Comparison of ENCODE assay signal across 8 cellular contexts in the genomic region with DNA sequence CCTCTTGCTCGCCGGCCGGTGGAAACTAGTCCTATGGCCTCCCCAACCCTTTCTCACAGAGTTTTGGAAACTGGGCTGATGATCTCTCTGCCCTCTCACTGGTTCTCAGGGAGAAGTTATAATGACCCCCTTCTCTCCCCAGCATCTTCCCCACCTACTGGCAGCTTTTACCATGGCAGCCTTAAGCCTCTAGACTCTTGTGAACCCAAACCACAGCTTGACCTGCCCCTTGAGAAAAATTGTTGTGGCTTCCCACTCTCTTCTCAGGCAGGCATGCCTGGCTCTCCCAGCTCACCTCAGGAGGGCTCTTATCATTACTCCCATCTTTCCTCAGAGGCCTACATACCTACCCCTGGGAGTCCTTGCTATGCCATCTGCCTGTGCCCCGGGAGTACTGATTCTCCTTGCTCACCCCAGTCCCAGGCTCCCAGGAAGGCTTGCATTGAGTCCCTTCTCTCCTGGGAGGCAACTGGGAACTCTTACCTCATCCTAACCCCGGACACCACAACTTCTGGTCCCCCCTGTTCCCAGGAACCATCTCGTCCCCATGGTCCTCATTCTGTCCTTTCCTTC. TPM values are rescaled to one million over a fixed set of nuclear protein-coding genes. Genes with fewer than 3 reads are reported as not detected.
DNase-seq lines count a peak whose midpoint lies in the region; ATAC-seq and TF ChIP-seq lines count a peak whose summit lies in the region.

No MANE protein-coding gene starts in this region.

- TF ChIP-seq CTCF in RWPE1 (conservative IDR thresholded peaks at IDR 0.05; ENCODE audit: low read depth) (no peak), fibroblast of pulmonary artery (IDR thresholded peaks at IDR 0.05; ENCODE audit: low read length, missing control alignments) (peak; percentile 41), stomach (IDR thresholded peaks at IDR 0.05) (no peak), mucosa of descending colon (IDR thresholded peaks at IDR 0.05) (no peak)

- H3K27ac ChIP-seq in ACC112 (ENCODE audit: low read depth, low read length) (peak overlapping the region; percentile 93; the same call in 1 of the 2 replicates), RWPE1 (peak overlapping the region; percentile 98), stomach (peak overlapping the region; percentile 92 to 99 (median 99))

- H3K4me1 ChIP-seq in ACC112 (ENCODE audit: control insufficient read depth, insufficient read depth, low read length, unreplicated experiment) = peaks cover 15% of the 10 kb centered on the region
- H3K4me1 ChIP-seq in stomach = peaks cover 9 to 30% (median 14%) of the 10 kb centered on the region in 4 donors
- H3K4me1 ChIP-seq in mucosa of descending colon (ENCODE audit: low read depth) = peaks cover 9% of the 10 kb centered on the region

- H3K27me3 ChIP-seq in ACC112 (ENCODE audit: insufficient read depth, low read length) = no peaks in the 10 kb centered on the region
- no peaks in the 10 kb centered on the region for H3K27me3 ChIP-seq in stomach

- 91 to 94% (median 93%) methylated on average over 6 of the region's 6 CpGs for WGBS in stomach, 5 donors

- H3K9me3 ChIP-seq in stomach (no peaks in the 10 kb centered on the region), mucosa of descending colon (no peaks in the 10 kb centered on the region)

- H3K36me3 ChIP-seq in ACC112 (ENCODE audit: insufficient read depth, low read length) (no peaks in the 10 kb centered on the region), stomach (peaks cover 16 to 53% (median 43%) of the 10 kb centered on the region in 4 donors), mucosa of descending colon (ENCODE audit: low read depth) (peaks cover 4% of the 10 kb centered on the region)

- POLR2A ChIA-PET in RWPE1 (lab: Yijun Ruan, JAX; ENCODE audit: low non-redundant PET) = no interaction called here

- H3K4me3 ChIP-seq in ACC112 (ENCODE audit: low read depth, low read length) = peak overlapping the region; percentile 83
- peak overlapping the region; percentile 82 for H3K4me3 ChIP-seq in fibroblast of pulmonary artery (replicated peaks; ENCODE audit: low read depth, low read length)
- H3K4me3 ChIP-seq in stomach = peak overlapping the region in 1 of 4 donors; percentile 67
- no peak overlapping the region for H3K4me3 ChIP-seq in mucosa of descending colon

- no peak for DNase-seq in RWPE1 (ENCODE audit: low spot score)
- DNase-seq in fibroblast of pulmonary artery (ENCODE audit: low read depth) = peak; percentile 46
- DNase-seq in stomach = no peak
- no peak for DNase-seq in mucosa of descending colon
- DNase-seq in nucleus accumbens (lab: John Stamatoyannopoulos, UW) = no peak

- H3K79me2 ChIP-seq in ACC112 (ENCODE audit: control insufficient read depth, insufficient read depth, low read length, unreplicated experiment) = peaks cover 19% of the 10 kb centered on the region

- no peak overlapping the region for H2AFZ ChIP-seq in ACC112 (ENCODE audit: low read length, unreplicated experiment)

- CTCF ChIA-PET in RWPE1 (lab: Yijun Ruan, JAX) = interaction anchor here (0.7 kb wide), 1 partner anchor 9 kb away, joined by 4 read pairs; no protein-coding TSS in a partner anchor

- TF ChIP-seq EP300 in stomach (IDR thresholded peaks at IDR 0.05) = no peak

- intact Hi-C loops in stomach (cut with DNase I; ENCODE audit: low total_unique reads) = loop anchor here (5.0 kb wide), 1 partner anchor 35 kb away; no protein-coding TSS in a partner anchor
- intact Hi-C loops in mucosa of descending colon (cut with DNase I, micrococcal nuclease) = no loop called here

- no peak for TF ChIP-seq POLR2A in stomach (IDR thresholded peaks at IDR 0.05)

- ATAC-seq in GM18498 (IDR thresholded peaks at IDR 0.05; ENCODE audit: unreplicated experiment) (peak; percentile 45), mucosa of descending colon (no peak), HG03571 (IDR thresholded peaks at IDR 0.05; ENCODE audit: unreplicated experiment) (no peak)

RNA-seq across cellular contexts. Expression of gene NSUN4, which starts 1.6 kb away (rescaled TPM):
- total RNA-seq in stomach (10 to 100 TPM in 3 of 5 donors, 1 to 10 TPM in 2; 1.2 to 56.7 (median 15.4) TPM), mucosa of descending colon (10 to 100 TPM; 18.5 to 20.6 (median 20.5) TPM)
- polyA plus RNA-seq in stomach = 10 to 100 TPM in 1 of 3 donors, 1 to 10 TPM in 2; 6.6 to 15.4 (median 7.4) TPM

RNA-seq across cellular contexts. Expression of gene UQCRH, which starts 38.7 kb away (rescaled TPM):
- 100 to 1,000 TPM; 200 to 379 (median 296) TPM for total RNA-seq in stomach
- 100 to 1,000 TPM; 632 to 710 (median 677) TPM for polyA plus RNA-seq in stomach
- total RNA-seq in mucosa of descending colon = 100 to 1,000 TPM; 266 to 387 (median 282) TPM

RNA-seq across cellular contexts. Expression of gene LRRC41, which starts 38.8 kb away (rescaled TPM):
- total RNA-seq in stomach = 100 to 1,000 TPM in 1 of 5 donors, 10 to 100 TPM in 4; 21.6 to 110 (median 61.9) TPM
- polyA plus RNA-seq in stomach = 10 to 100 TPM; 22.3 to 28.7 (median 22.7) TPM
- 10 to 100 TPM; 41.8 to 56.0 (median 43.1) TPM for total RNA-seq in mucosa of descending colon

RNA-seq across cellular contexts. Expression of gene FAAH, which starts 51.9 kb away (rescaled TPM):
- total RNA-seq in stomach (100 to 1,000 TPM in 2 of 5 donors, 10 to 100 TPM in 3; 25.3 to 419 (median 52.9) TPM), mucosa of descending colon (100 to 1,000 TPM in 1 of 3 donors, 10 to 100 TPM in 2; 51.7 to 130 (median 60.2) TPM)
- polyA plus RNA-seq in stomach = 10 to 100 TPM; 42.8 to 45.3 (median 45.0) TPM
